In the genomic region with DNA sequence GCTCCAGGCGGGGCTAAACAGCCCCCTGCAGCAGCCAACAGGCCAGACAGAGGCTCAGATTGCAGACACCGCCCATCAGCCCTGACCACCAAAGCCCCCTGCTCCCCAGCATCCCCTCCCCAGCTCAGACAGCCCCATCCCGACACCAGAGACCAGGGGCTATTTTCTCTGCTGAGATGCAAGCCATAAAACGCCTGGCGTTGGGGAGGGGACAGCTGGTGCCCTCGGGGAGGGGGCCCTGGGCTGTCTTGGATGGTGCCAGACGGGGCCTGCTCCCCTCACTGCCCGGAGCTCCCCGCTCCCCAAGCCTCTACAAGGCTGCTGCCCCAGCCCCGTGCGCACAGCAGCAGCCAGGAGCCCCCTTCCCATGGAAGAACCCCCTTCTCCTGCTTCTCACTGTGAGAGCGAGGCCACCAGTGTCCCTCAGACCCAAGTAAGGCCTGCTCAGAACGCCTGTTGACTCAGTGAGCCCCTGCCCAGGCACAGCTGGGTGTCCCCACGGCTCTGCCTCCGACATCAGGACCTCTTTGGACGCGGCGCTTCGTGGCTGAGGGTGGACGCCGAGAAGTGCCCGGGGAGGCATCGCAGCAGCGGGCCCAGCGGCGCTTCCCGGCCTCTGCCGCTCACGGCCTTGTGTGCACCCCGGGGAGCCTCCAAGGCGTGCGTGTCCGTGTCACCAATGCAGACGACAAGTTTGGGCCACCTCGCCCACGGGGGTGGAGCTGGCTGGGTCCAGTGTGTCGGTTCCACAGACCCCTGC, we compare ENCODE assay signal across 9 cellular contexts. TPM values are rescaled to one million over a fixed set of nuclear protein-coding genes. Genes with fewer than 3 reads are reported as not detected.
A peak's percentile ranks its signal among the peaks of the same experiment; 100 is the strongest.
DNase-seq lines count a peak whose midpoint lies in the region; ATAC-seq and TF ChIP-seq lines count a peak whose summit lies in the region.
"Had no signal": no experiment of that assay in that cellular context is flagged by ENCODE, and none has a peak within 500 bp of the region (broad histone marks: within the 10 kb centered on the region; RNA-seq: fewer than 3 reads in every experiment).

No MANE protein-coding gene starts in this region.

- DNase-seq in effector memory CD4-positive, alpha-beta T cell, result no peak
- no peak for DNase-seq in NCI-H82 treated with DMSO at 0.1 percent for 48 hours (lab: John Stamatoyannopoulos, UW; ENCODE audit: unreplicated experiment)
- DNase-seq in stimulated activated CD4-positive, alpha-beta T cell treated with anti-CD3 and anti-CD28 coated beads, Interleukin-15, amount 100 ng/mL, for 24 hours, result no peak
- DNase-seq in nephron progenitor cell, result no peak
- no peak for DNase-seq in HT-29 (ENCODE audit: low spot score)
- DNase-seq: NCI-H1417 treated with DMSO at 0.1 percent for 48 hours had no signal

- no peaks in the 10 kb centered on the region for H3K4me1 ChIP-seq in HUES48 (ENCODE audit: control insufficient read depth, insufficient read depth, low read length)
- H3K4me1 ChIP-seq in effector memory CD4-positive, alpha-beta T cell (ENCODE audit: control insufficient read depth, insufficient read depth, low read length, poor library complexity, severe bottlenecking), result peaks cover 14% of the 10 kb centered on the region

- ATAC-seq in GM21526 (IDR thresholded peaks at IDR 0.05; ENCODE audit: low FRiP score, unreplicated experiment), result peak; percentile 18

- TF ChIP-seq CTCF in nephron progenitor cell (IDR thresholded peaks at IDR 0.05), result no peak

- H3K27ac Mint-ChIP-seq in nephron progenitor cell, result no peak overlapping the region

- no peaks in the 10 kb centered on the region for H3K36me3 Mint-ChIP-seq in nephron progenitor cell (ENCODE audit: low read depth)

- H3K36me3 ChIP-seq in HUES48 (ENCODE audit: control insufficient read depth, insufficient read depth, low read length), result no peaks in the 10 kb centered on the region
- H3K36me3 ChIP-seq in effector memory CD4-positive, alpha-beta T cell (ENCODE audit: control insufficient read depth, insufficient read depth, low read length), result no peaks in the 10 kb centered on the region

- no peaks in the 10 kb centered on the region for H3K9me3 ChIP-seq in HUES48 (ENCODE audit: control insufficient read depth, insufficient read depth, low read length)
- H3K9me3 ChIP-seq in effector memory CD4-positive, alpha-beta T cell (ENCODE audit: control insufficient read depth, low read length), result no peaks in the 10 kb centered on the region

- peaks cover 16% of the 10 kb centered on the region for H3K4me1 Mint-ChIP-seq in nephron progenitor cell

- no peaks in the 10 kb centered on the region for H3K9me3 Mint-ChIP-seq in nephron progenitor cell

- H3K4me3 ChIP-seq in HUES48 (ENCODE audit: low read depth, low read length) (peak overlapping the region; percentile 31; the same call in 1 of the 2 replicates), skin epidermis (peak overlapping the region in 4 of 7 experiments; percentile 17 to 34 (median 26))
- H3K4me3 ChIP-seq in effector memory CD4-positive, alpha-beta T cell (ENCODE audit: insufficient read depth, low read depth, low read length, poor library complexity, severe bottlenecking), result peak overlapping the region; percentile 31

- H3K27me3 Mint-ChIP-seq in nephron progenitor cell (ENCODE audit: low read depth, poor library complexity), result peaks cover 60% of the 10 kb centered on the region

- no peak overlapping the region for H3K4me3 Mint-ChIP-seq in nephron progenitor cell

- H3K27ac ChIP-seq in HUES48 (ENCODE audit: low read depth, low read length) (no peak overlapping the region), skin epidermis (no peak overlapping the region)
- no peak overlapping the region for H3K27ac ChIP-seq in effector memory CD4-positive, alpha-beta T cell (ENCODE audit: insufficient read depth, low read length, poor library complexity, severe bottlenecking)

- no peak overlapping the region for H3K9ac ChIP-seq in HUES48 (ENCODE audit: low read depth, low read length)

- peaks cover 5% of the 10 kb centered on the region; the same call in 1 of the 2 replicates for H3K27me3 ChIP-seq in HUES48 (ENCODE audit: control insufficient read depth, insufficient read depth, low read length)
- no peaks in the 10 kb centered on the region for H3K27me3 ChIP-seq in effector memory CD4-positive, alpha-beta T cell (replicated peaks; ENCODE audit: control insufficient read depth, insufficient read depth, low read length, poor library complexity, severe bottlenecking)

RNA-seq across cellular contexts. Expression of gene GET4, which starts 32.0 kb away (rescaled TPM):
- 228 and 253 TPM in 2 replicates for total RNA-seq in HT-29 (2014; rRNA removed; shearing (Covaris generic))

RNA-seq across cellular contexts. Expression of gene ADAP1, which starts 46.1 kb away (rescaled TPM):
- total RNA-seq in HT-29 (2014; rRNA removed; shearing (Covaris generic)), result 535 and 538 TPM in 2 replicates
